29 cellular contexts compared by ENCODE assay signal in genomic region chr5:18975624-18976023, GRCh38.
"Had no signal": no experiment of that assay in that cellular context is flagged by ENCODE, and none has a peak within 500 bp of the region (broad histone marks: within the 10 kb centered on the region; RNA-seq: fewer than 3 reads in every experiment).

No MANE protein-coding gene starts in this region.

- DNase-seq: dermis blood vessel endothelial cell; effector memory CD4-positive, alpha-beta T cell; foreskin keratinocyte; heart right ventricle; hippocampal formation; immature natural killer cell; islet precursor cell; kidney glomerular epithelial cell; left ventricle myocardium superior; lower lobe of right lung; naive thymus-derived CD8-positive, alpha-beta T cell; nephron progenitor cell; occipital lobe; ovary; posterior cingulate gyrus; psoas muscle; right cardiac atrium; sigmoid colon; stimulated activated CD4-positive, alpha-beta T cell treated with anti-CD3 and anti-CD28 coated beads, Interleukin-2, amount 100 ng/mL, for 24 hours; stimulated activated CD4-positive, alpha-beta T cell treated with anti-CD3 and anti-CD28 coated beads, Interleukin-4, amount 100 ng/mL, for 24 hours; stimulated activated naive CD4-positive, alpha-beta T cell treated with Interleukin-2 at 50 U/mL for 16 hours; substantia nigra; testis; tibial artery had no signal

- H3K4me3 Mint-ChIP-seq: immature natural killer cell; naive thymus-derived CD8-positive, alpha-beta T cell; nephron progenitor cell; stimulated activated effector memory CD8-positive, alpha-beta T cell treated with anti-CD3 and anti-CD28 coated beads, Interleukin-12 subunit alpha, Interleukin-12 subunit beta, amount 100 ng/mL, for 72 hours; type B pancreatic cell had no signal

- H3K36me3 ChIP-seq: esophagus muscularis mucosa, gastroesophageal sphincter, heart right ventricle, lower lobe of right lung, ovary, sigmoid colon, tibial artery had no signal

- H3K4me1 ChIP-seq: esophagus muscularis mucosa, foreskin keratinocyte, gastroesophageal sphincter, heart right ventricle, lower lobe of right lung, psoas muscle, sigmoid colon, testis, tibial artery had no signal

- H3K4me1 Mint-ChIP-seq: immature natural killer cell; naive thymus-derived CD8-positive, alpha-beta T cell; stimulated activated effector memory CD8-positive, alpha-beta T cell treated with anti-CD3 and anti-CD28 coated beads, Interleukin-12 subunit alpha, Interleukin-12 subunit beta, amount 100 ng/mL, for 72 hours had no signal

- H3K27me3 Mint-ChIP-seq: naive thymus-derived CD8-positive, alpha-beta T cell; type B pancreatic cell had no signal

- H3K36me3 Mint-ChIP-seq: immature natural killer cell; naive thymus-derived CD8-positive, alpha-beta T cell; stimulated activated effector memory CD8-positive, alpha-beta T cell treated with anti-CD3 and anti-CD28 coated beads, Interleukin-12 subunit alpha, Interleukin-12 subunit beta, amount 100 ng/mL, for 72 hours; type B pancreatic cell had no signal

- H3K27ac Mint-ChIP-seq: immature natural killer cell; naive thymus-derived CD8-positive, alpha-beta T cell; nephron progenitor cell; stimulated activated effector memory CD8-positive, alpha-beta T cell treated with anti-CD3 and anti-CD28 coated beads, Interleukin-12 subunit alpha, Interleukin-12 subunit beta, amount 100 ng/mL, for 72 hours; type B pancreatic cell had no signal

- H3K27me3 ChIP-seq: esophagus muscularis mucosa, foreskin keratinocyte, gastroesophageal sphincter, heart right ventricle, ovary, sigmoid colon, testis, tibial artery had no signal

- ATAC-seq: foreskin keratinocyte; gastroesophageal sphincter; heart right ventricle; left ventricle myocardium superior; lower lobe of right lung; naive thymus-derived CD8-positive, alpha-beta T cell; psoas muscle; right cardiac atrium; stimulated activated effector memory CD8-positive, alpha-beta T cell treated with anti-CD3 and anti-CD28 coated beads, Interleukin-12 subunit alpha, Interleukin-12 subunit beta, amount 100 ng/mL, for 72 hours had no signal

- H3K27ac ChIP-seq: coronary artery, esophagus muscularis mucosa, foreskin keratinocyte, gastroesophageal sphincter, heart right ventricle, lower lobe of right lung, ovary, psoas muscle, sigmoid colon, testis, tibial artery had no signal

- H3K9me3 Mint-ChIP-seq: nephron progenitor cell, type B pancreatic cell had no signal

- H3K4me3 ChIP-seq: coronary artery, esophagus muscularis mucosa, gastroesophageal sphincter, heart right ventricle, lower lobe of right lung, ovary, psoas muscle, sigmoid colon, testis, tibial artery had no signal
